Comparison of ENCODE assay signal across 9 cellular contexts in genomic region chr21:44992608-44993031, GRCh38.
"Had no signal": no experiment of that assay in that cellular context is flagged by ENCODE, and none has a peak within 500 bp of the region (broad histone marks: within the 10 kb centered on the region; RNA-seq: fewer than 3 reads in every experiment).

No MANE protein-coding gene starts in this region.

- H3K4me1 ChIP-seq: body of pancreas had no signal

- H3K36me3 ChIP-seq: tibial nerve had no signal

- H3K27me3 ChIP-seq: body of pancreas, tibial nerve had no signal

- H3K9me3 Mint-ChIP-seq: activated naive CD4-positive, alpha-beta T cell treated with anti-CD3 and anti-CD28 coated beads, Interleukin-2, amount 50 U/mL, for 24 hours; natural killer cell treated with Interleukin-12 subunit alpha and Interleukin-12 subunit beta and Interleukin-15 and Interleukin-18, amount 100 ng/mL, for 72 hours had no signal

- H3K27me3 Mint-ChIP-seq: activated naive CD4-positive, alpha-beta T cell treated with anti-CD3 and anti-CD28 coated beads, Interleukin-2, amount 50 U/mL, for 24 hours; natural killer cell treated with Interleukin-12 subunit alpha and Interleukin-12 subunit beta and Interleukin-15 and Interleukin-18, amount 100 ng/mL, for 72 hours had no signal

- H3K4me3 ChIP-seq: body of pancreas, skin epidermis, tibial nerve had no signal

- ATAC-seq: body of pancreas; natural killer cell treated with Interleukin-12 subunit alpha and Interleukin-12 subunit beta and Interleukin-15 and Interleukin-18, amount 100 ng/mL, for 72 hours had no signal

- H3K9me3 ChIP-seq: body of pancreas, tibial nerve had no signal

- H3K27ac Mint-ChIP-seq: activated naive CD4-positive, alpha-beta T cell treated with anti-CD3 and anti-CD28 coated beads, Interleukin-2, amount 50 U/mL, for 24 hours; natural killer cell treated with Interleukin-12 subunit alpha and Interleukin-12 subunit beta and Interleukin-15 and Interleukin-18, amount 100 ng/mL, for 72 hours had no signal

- H3K27ac ChIP-seq: body of pancreas, tibial nerve had no signal

- DNase-seq: activated CD4-positive, alpha-beta T cell treated with anti-CD3 and anti-CD28 coated beads, Interleukin-2, amount 50 U/mL, for 1 hour; activated T-cell treated with anti-CD3 and anti-CD28 coated beads, Interleukin-2, amount 50 U/mL, for 1 hour; body of pancreas; effector memory CD4-positive, alpha-beta T cell; hippocampal formation had no signal

- H3K36me3 Mint-ChIP-seq: activated naive CD4-positive, alpha-beta T cell treated with anti-CD3 and anti-CD28 coated beads, Interleukin-2, amount 50 U/mL, for 24 hours; natural killer cell treated with Interleukin-12 subunit alpha and Interleukin-12 subunit beta and Interleukin-15 and Interleukin-18, amount 100 ng/mL, for 72 hours had no signal

- H3K4me3 Mint-ChIP-seq: activated naive CD4-positive, alpha-beta T cell treated with anti-CD3 and anti-CD28 coated beads, Interleukin-2, amount 50 U/mL, for 24 hours; natural killer cell treated with Interleukin-12 subunit alpha and Interleukin-12 subunit beta and Interleukin-15 and Interleukin-18, amount 100 ng/mL, for 72 hours had no signal

- H3K4me1 Mint-ChIP-seq: activated naive CD4-positive, alpha-beta T cell treated with anti-CD3 and anti-CD28 coated beads, Interleukin-2, amount 50 U/mL, for 24 hours had no signal
